18 cellular contexts compared by ENCODE assay signal in the genomic region with DNA sequence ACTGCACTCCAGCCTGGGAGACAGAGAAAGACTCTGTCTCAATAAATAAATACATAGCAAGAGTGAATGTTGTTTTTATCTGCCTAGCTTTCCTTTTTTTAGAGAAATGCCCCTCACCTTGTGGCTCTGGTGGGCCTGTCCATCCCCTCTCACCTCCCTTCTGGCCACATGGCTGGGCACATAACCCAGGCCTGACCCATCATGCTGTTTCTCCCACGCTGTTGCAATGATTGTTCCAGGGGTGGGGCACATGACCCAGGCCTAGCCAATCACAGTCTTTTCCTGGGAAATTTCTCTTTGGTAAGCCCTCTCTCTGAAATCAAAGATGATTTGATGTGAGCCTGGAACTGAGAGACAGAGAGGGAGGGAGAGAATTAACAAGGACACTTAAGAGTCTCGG. TPM values are rescaled to one million over a fixed set of nuclear protein-coding genes. Genes with fewer than 3 reads are reported as not detected.
DNase-seq lines count a peak whose midpoint lies in the region; ATAC-seq, FAIRE-seq and TF ChIP-seq lines count a peak whose summit lies in the region.
"Had no signal": no experiment of that assay in that cellular context is flagged by ENCODE, and none has a peak within 500 bp of the region (broad histone marks: within the 10 kb centered on the region; RNA-seq: fewer than 3 reads in every experiment).

No MANE protein-coding gene starts in this region.

- H3K9me3 ChIP-seq in A549: no peaks in the 10 kb centered on the region

- CTCF ChIA-PET in A549 (lab: Yijun Ruan, JAX): interaction anchor here (2.4 kb wide), 1 partner anchor 15 kb away, joined by 8 read pairs; no protein-coding TSS in a partner anchor

- no peak for FAIRE-seq in A549 (lab: Jason Lieb, UNC)
- FAIRE-seq: small intestine had no signal

- no peak overlapping the region for H3K4me2 ChIP-seq in A549

- no peak for TF ChIP-seq RAD21 in A549 (conservative IDR thresholded peaks at IDR 0.05 in 1 of 2, IDR thresholded peaks at IDR 0.05 in 1 of 2)

- in situ Hi-C loops in SK-MEL-5 (cut with HindIII; ENCODE audit: low pct_unique_long_range_greater_than_20kb, low sequenced_read_pairs): no loop called here

- ATAC-seq in A549 (no peak), GM19397 (IDR thresholded peaks at IDR 0.05; ENCODE audit: unreplicated experiment) (no peak)
- ATAC-seq: T-helper 17 cell had no signal

- TF ChIP-seq CTCF in A549 (IDR thresholded peaks at IDR 0.05) (no peak), fibroblast of pulmonary artery (IDR thresholded peaks at IDR 0.05; ENCODE audit: low read length, missing control alignments) (no peak)

- POLR2A ChIA-PET in A549 (lab: Yijun Ruan, JAX): no interaction called here

- no peak for TF ChIP-seq EP300 in A549 (IDR thresholded peaks at IDR 0.05)

- H3K4me1 ChIP-seq in A549: no peaks in the 10 kb centered on the region
- H3K4me1 ChIP-seq: parathyroid adenoma had no signal

- peak in 1 of 2 experiments; percentile 14 for DNase-seq in A549 (ENCODE audit: low read depth in 1 of 2, low spot score in 1 of 2)
- DNase-seq in AG08396 (ENCODE audit: low spot score): peak; percentile 67
- DNase-seq in SK-MEL-5 (ENCODE audit: low read depth, low spot score): peak; percentile 35
- DNase-seq in fibroblast of pulmonary artery (ENCODE audit: low read depth): peak; percentile 33
- DNase-seq in SKM-1 treated with dmso at 0.1 percent for 144 hours (lab: John Stamatoyannopoulos, UW; ENCODE audit: unreplicated experiment): no peak
- DNase-seq in COLO668 (lab: John Stamatoyannopoulos, UW; ENCODE audit: unreplicated experiment): no peak
- DNase-seq: activated CD8-positive, alpha-beta memory T cell treated with anti-CD3 and anti-CD28 coated beads, Interleukin-2, amount 50 U/mL, for 4 hours; dorsolateral prefrontal cortex; erythroblast; H9; NCI-H187 treated with DMSO at 0.1 percent for 48 hours; small intestine; T-helper 17 cell had no signal

- H3K27ac ChIP-seq in A549: no peak overlapping the region
- H3K27ac ChIP-seq: C4-2B, dorsolateral prefrontal cortex, parathyroid adenoma had no signal

- no peak for TF ChIP-seq POLR2A in A549 (IDR thresholded peaks at IDR 0.05; ENCODE audit: low read length)

- 83% methylated on average over 2 of the region's 2 CpGs for WGBS in A549 (ENCODE audit: missing lambda C conversion rate)

- no peak overlapping the region for H3K4me3 ChIP-seq in A549
- no peak overlapping the region for H3K4me3 ChIP-seq in fibroblast of pulmonary artery (replicated peaks; ENCODE audit: low read depth, low read length)
- H3K4me3 ChIP-seq: dorsolateral prefrontal cortex, lung had no signal

TF ChIP-seq in A549, 52 proteins besides CTCF, POLR2A, EP300 and RAD21:
- no peak for TF ChIP-seq JUN (IDR thresholded peaks at IDR 0.05)
- TF ChIP-seq, protein P1, sequence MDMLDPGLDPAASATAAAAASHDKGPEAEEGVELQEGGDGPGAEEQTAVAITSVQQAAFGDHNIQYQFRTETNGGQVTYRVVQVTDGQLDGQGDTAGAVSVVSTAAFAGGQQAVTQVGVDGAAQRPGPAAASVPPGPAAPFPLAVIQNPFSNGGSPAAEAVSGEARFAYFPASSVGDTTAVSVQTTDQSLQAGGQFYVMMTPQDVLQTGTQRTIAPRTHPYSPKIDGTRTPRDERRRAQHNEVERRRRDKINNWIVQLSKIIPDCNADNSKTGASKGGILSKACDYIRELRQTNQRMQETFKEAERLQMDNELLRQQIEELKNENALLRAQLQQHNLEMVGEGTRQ (IDR thresholded peaks at IDR 0.05): peak; percentile 53

RNA-seq across cellular contexts. Expression of a gene that starts 5.5 kb away (rescaled TPM):
- polyA plus RNA-seq in A549 (2011; rRNA removed) (0.03 and 0.05 TPM in 2 replicates), A549 (2017; fragmentation: RNase III; extraction: RNeasy Plus Mini Kit Qiagen cat#74134 plus additional on column Dnase treatment) (0.10 to 0.24 TPM (median 0.15 TPM) in 3 replicates)
- polyA plus RNA-seq in A549 (2012; cell fraction: cytosol; rRNA removed): 0.09 and 0.16 TPM in 2 replicates
- 0.24 and 0.32 TPM in 2 replicates for polyA plus RNA-seq in A549 (2012; cell fraction: nucleus; rRNA removed)
- polyA minus RNA-seq in A549 (2011; rRNA and poly(A)+ RNA removed): 0.04 TPM in 1 of 2 replicates, not detected in the other
- total RNA-seq in SK-MEL-5 (2014; rRNA removed; shearing (Covaris generic)): 0.08 and 0.11 TPM in 2 replicates
- polyA plus RNA-seq in SK-MEL-5 (2015; cell fraction: cytosol; rRNA removed): not detected in 2 replicates
- not detected in 2 replicates for polyA plus RNA-seq in SK-MEL-5 (2015; cell fraction: nucleus; rRNA removed)
- total RNA-seq: H9, myocyte had no signal

RNA-seq across cellular contexts. Expression of a gene that starts 32.7 kb away (rescaled TPM):
- polyA plus RNA-seq in A549 (2011; rRNA removed) (0.12 TPM in 1 of 2 replicates, not detected in the other), A549 (2017; fragmentation: RNase III; extraction: RNeasy Plus Mini Kit Qiagen cat#74134 plus additional on column Dnase treatment) (0.05 to 0.07 TPM (median 0.05 TPM) in 3 replicates)
- 0.12 and 0.16 TPM in 2 replicates for polyA plus RNA-seq in A549 (2012; cell fraction: cytosol; rRNA removed)
- polyA plus RNA-seq in A549 (2012; cell fraction: nucleus; rRNA removed): 0.17 and 0.22 TPM in 2 replicates
- polyA minus RNA-seq in A549 (2011; rRNA and poly(A)+ RNA removed): not detected in 2 replicates
- not detected in 2 replicates for total RNA-seq in SK-MEL-5 (2014; rRNA removed; shearing (Covaris generic))
- polyA plus RNA-seq in SK-MEL-5 (2015; cell fraction: cytosol; rRNA removed): 0.14 TPM in 1 of 2 replicates, not detected in the other
- not detected in 2 replicates for polyA plus RNA-seq in SK-MEL-5 (2015; cell fraction: nucleus; rRNA removed)
- total RNA-seq: myocyte had no signal

Comparison
In these comparisons a context has a peak if more than half of its experiments do, and no peak if none do; other contexts are left out.
1. DNase-seq: peak in AG08396 (single experiment), SK-MEL-5 (single experiment) and fibroblast of pulmonary artery (single experiment); none in SKM-1 treated with dmso at 0.1 percent for 144 hours (single experiment) and COLO668 (single experiment).